19 cellular contexts compared by ENCODE assay signal in the genomic region with DNA sequence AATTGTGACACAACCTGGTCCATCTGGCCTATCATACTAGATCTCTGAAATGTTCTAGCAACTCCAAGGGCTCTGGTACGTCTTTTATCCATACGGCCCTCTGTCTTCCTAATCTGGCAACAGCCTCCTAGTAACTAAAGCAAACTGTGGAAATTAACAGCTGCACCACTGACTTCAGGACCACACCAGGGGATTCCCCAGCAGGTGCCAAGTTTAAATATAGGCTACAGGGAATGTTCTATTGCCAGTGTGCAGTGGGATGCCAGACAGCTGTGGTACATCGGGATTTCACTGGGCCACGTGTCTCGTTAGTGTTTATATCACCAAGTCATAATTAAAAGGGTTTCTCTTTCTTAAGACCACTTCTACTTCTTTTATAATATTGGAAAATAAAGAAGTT.
DNase-seq lines count a peak whose midpoint lies in the region; ATAC-seq and TF ChIP-seq lines count a peak whose summit lies in the region.
"Had no signal": no experiment of that assay in that cellular context is flagged by ENCODE, and none has a peak within 500 bp of the region (broad histone marks: within the 10 kb centered on the region; RNA-seq: fewer than 3 reads in every experiment).

No MANE protein-coding gene starts in this region.

- TF ChIP-seq CTCF in gastroesophageal sphincter (IDR thresholded peaks at IDR 0.05): peak in 1 of 4 experiments; percentile 9
- no peak for TF ChIP-seq CTCF in sigmoid colon (IDR thresholded peaks at IDR 0.05)

- ATAC-seq in gastroesophageal sphincter (no peak), HG03442 (IDR thresholded peaks at IDR 0.05; ENCODE audit: unreplicated experiment) (no peak)
- ATAC-seq: activated CD4-positive, CD25-positive, alpha-beta regulatory T cell treated with anti-CD3 and anti-CD28 coated beads, Interleukin-2, amount 50 U/mL, for 24 hours; activated CD8-positive, alpha-beta T cell treated with anti-CD3 and anti-CD28 coated beads for 36 hours; HepG2; stimulated activated memory B cell treated with anti-CD40 and anti-IgM and Interleukin-4, amounts not matched to agents 10 μg/mL and 1 μg/mL and 100 μg/mL, for 72 hours had no signal

- H3K9me3 ChIP-seq in gastroesophageal sphincter (no peaks in the 10 kb centered on the region), sigmoid colon (no peaks in the 10 kb centered on the region)

- H3K4me3 ChIP-seq in gastroesophageal sphincter: no peak overlapping the region
- H3K4me3 ChIP-seq in sigmoid colon: no peak overlapping the region

- no peaks in the 10 kb centered on the region for H3K27me3 ChIP-seq in gastroesophageal sphincter
- H3K27me3 ChIP-seq in sigmoid colon: no peaks in the 10 kb centered on the region

- intact Hi-C loops in sigmoid colon (cut with DNase I): no loop called here

- WGBS in gastroesophageal sphincter (ENCODE audit: low coverage in 1 of 2), 2 donors: 23 to 52% methylated on average over 4 to 5 of the region's 5 CpGs
- WGBS in sigmoid colon, 2 donors: 15 to 59% methylated on average over 5 of the region's 5 CpGs

- TF ChIP-seq EP300 in gastroesophageal sphincter (IDR thresholded peaks at IDR 0.05) (no peak), sigmoid colon (IDR thresholded peaks at IDR 0.05) (peak in 2 of 4 donors; percentile 17 to 61)

- peaks cover 10 to 48% (median 11%) of the 10 kb centered on the region in 3 donors for H3K4me1 ChIP-seq in gastroesophageal sphincter
- H3K4me1 ChIP-seq in sigmoid colon: peaks cover 0 to 63% (median 42%) of the 10 kb centered on the region in 4 donors

- H3K27ac ChIP-seq in gastroesophageal sphincter (peak overlapping the region; percentile 82 to 98 (median 84)), sigmoid colon (peak overlapping the region; percentile 71 to 84 (median 82)), caudate nucleus (ENCODE audit: low read depth, low read length) (no peak overlapping the region)

- H3K36me3 ChIP-seq in gastroesophageal sphincter (no peaks in the 10 kb centered on the region), sigmoid colon (no peaks in the 10 kb centered on the region)

- DNase-seq in DMS53 treated with DMSO at 0.1 percent for 48 hours (lab: John Stamatoyannopoulos, UW; ENCODE audit: unreplicated experiment) (peak; percentile 38), NCI-H2081 (lab: John Stamatoyannopoulos, UW) (peak; percentile 66 to 90), sigmoid colon (no peak), caudate nucleus (lab: John Stamatoyannopoulos, UW) (no peak), NK-92 (lab: John Stamatoyannopoulos, UW; ENCODE audit: unreplicated experiment) (no peak)
- DNase-seq: activated CD8-positive, alpha-beta T cell treated with anti-CD3 and anti-CD28 coated beads for 36 hours; activated gamma-delta T cell treated with Interleukin-2 at 50 U/mL for 16 hours; endodermal cell; left cardiac atrium; NCI-H1436 treated with DMSO at 0.1 percent for 48 hours; NCI-H774; nephron progenitor cell; SIG-M5; stimulated activated CD4-positive, alpha-beta T cell treated with anti-CD3 and anti-CD28 coated beads, Interleukin-2, amount 100 ng/mL, for 24 hours had no signal

- TF ChIP-seq POLR2A in gastroesophageal sphincter (IDR thresholded peaks at IDR 0.05) (no peak), sigmoid colon (IDR thresholded peaks at IDR 0.05) (no peak)

Comparison
In these comparisons a context has a peak if more than half of its experiments do, and no peak if none do; other contexts are left out.
1. DNase-seq: peak in DMS53 treated with DMSO at 0.1 percent for 48 hours (single experiment) and NCI-H2081 (2 of 2); none in sigmoid colon (single experiment), caudate nucleus (0 of 61) and NK-92 (single experiment).